In the genomic region with DNA sequence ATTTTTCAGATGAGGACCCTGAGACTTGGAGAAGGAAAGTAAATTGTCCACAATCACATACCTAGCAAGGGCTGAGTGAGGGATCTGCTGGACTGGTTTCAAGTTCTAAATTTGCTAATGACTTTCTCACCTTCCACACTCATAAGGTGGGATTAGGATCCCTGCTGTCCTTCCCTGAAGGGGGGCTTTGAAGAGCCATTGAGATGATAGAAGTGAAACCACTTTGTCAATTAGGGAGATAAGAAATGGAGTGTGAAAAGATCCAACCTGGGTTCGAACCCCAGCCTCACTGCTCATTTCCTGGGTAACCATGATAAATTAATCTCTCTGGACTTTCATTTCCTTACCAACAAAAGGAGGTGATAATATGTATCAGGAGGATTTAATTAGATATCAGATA, we compare ENCODE assay signal across 31 cellular contexts. TPM values are rescaled to one million over a fixed set of nuclear protein-coding genes. Genes with fewer than 3 reads are reported as not detected.
"Had no signal": no experiment of that assay in that cellular context is flagged by ENCODE, and none has a peak within 500 bp of the region (broad histone marks: within the 10 kb centered on the region; RNA-seq: fewer than 3 reads in every experiment).

No MANE protein-coding gene starts in this region.

- H3K36me3 ChIP-seq: stomach, suprapubic skin, thoracic aorta, thyroid gland, tibial artery, tibial nerve, transverse colon, upper lobe of left lung, upper lobe of right lung, uterus, vagina had no signal

- H3K4me3 Mint-ChIP-seq: stimulated activated effector memory CD8-positive, alpha-beta T cell treated with anti-CD3 and anti-CD28 coated beads, Interleukin-12 subunit alpha, Interleukin-12 subunit beta, amount 100 ng/mL, for 72 hours; stimulated activated memory B cell treated with anti-CD40 and anti-IgM and Interleukin-4, amounts not matched to agents 10 μg/mL and 1 μg/mL and 100 μg/mL, for 72 hours; stimulated activated naive B cell treated with anti-CD40 and anti-IgM and Interleukin-4, amounts not matched to agents 10 μg/mL and 1 μg/mL and 100 μg/mL, for 72 hours; stimulated activated naive CD8-positive, alpha-beta T cell treated with anti-CD3 and anti-CD28 coated beads, Interleukin-15, amount 100 ng/mL, for 72 hours; stimulated activated naive CD8-positive, alpha-beta T cell treated with anti-CD3 and anti-CD28 coated beads, Interleukin-15, Interleukin-2, amounts not matched to agents 100 ng/mL and 50 ng/mL, for 24 hours; type B pancreatic cell had no signal

- H3K9me3 Mint-ChIP-seq: stimulated activated naive CD8-positive, alpha-beta T cell treated with anti-CD3 and anti-CD28 coated beads, Interleukin-15, Interleukin-2, amounts not matched to agents 100 ng/mL and 50 ng/mL, for 24 hours had no signal

- H3K27me3 ChIP-seq: testis, thyroid gland, tibial artery, tibial nerve, upper lobe of left lung, uterus, vagina had no signal

- H3K4me1 ChIP-seq: stomach, suprapubic skin, testis, tibial artery, tibial nerve, transverse colon, upper lobe of left lung, upper lobe of right lung, uterus, vagina had no signal

- H3K4me1 Mint-ChIP-seq: stimulated activated effector memory CD8-positive, alpha-beta T cell treated with anti-CD3 and anti-CD28 coated beads, Interleukin-12 subunit alpha, Interleukin-12 subunit beta, amount 100 ng/mL, for 72 hours; stimulated activated memory B cell treated with anti-CD40 and anti-IgM and Interleukin-4, amounts not matched to agents 10 μg/mL and 1 μg/mL and 100 μg/mL, for 72 hours; stimulated activated naive B cell treated with anti-CD40 and anti-IgM and Interleukin-4, amounts not matched to agents 10 μg/mL and 1 μg/mL and 100 μg/mL, for 72 hours; stimulated activated naive CD8-positive, alpha-beta T cell treated with anti-CD3 and anti-CD28 coated beads, Interleukin-15, amount 100 ng/mL, for 72 hours had no signal

- H3K27ac Mint-ChIP-seq: stimulated activated effector memory CD8-positive, alpha-beta T cell treated with anti-CD3 and anti-CD28 coated beads, Interleukin-12 subunit alpha, Interleukin-12 subunit beta, amount 100 ng/mL, for 72 hours; stimulated activated memory B cell treated with anti-CD40 and anti-IgM and Interleukin-4, amounts not matched to agents 10 μg/mL and 1 μg/mL and 100 μg/mL, for 72 hours; stimulated activated naive B cell treated with anti-CD40 and anti-IgM and Interleukin-4, amounts not matched to agents 10 μg/mL and 1 μg/mL and 100 μg/mL, for 72 hours; stimulated activated naive CD8-positive, alpha-beta T cell treated with anti-CD3 and anti-CD28 coated beads, Interleukin-15, amount 100 ng/mL, for 72 hours; stimulated activated naive CD8-positive, alpha-beta T cell treated with anti-CD3 and anti-CD28 coated beads, Interleukin-15, Interleukin-2, amounts not matched to agents 100 ng/mL and 50 ng/mL, for 24 hours; type B pancreatic cell had no signal

- DNase-seq: stimulated activated CD4-positive, alpha-beta T cell treated with anti-CD3 and anti-CD28 coated beads, Interleukin-2, amount 100 ng/mL, for 48 hours; stimulated activated CD4-positive, alpha-beta T cell treated with anti-CD3 and anti-CD28 coated beads, Interleukin-4, amount 100 ng/mL, for 1 hour; stimulated activated CD4-positive, alpha-beta T cell treated with anti-CD3 and anti-CD28 coated beads, Interleukin-4, amount 100 ng/mL, for 24 hours; stimulated activated CD4-positive, alpha-beta T cell treated with anti-CD3 and anti-CD28 coated beads, Interleukin-4, amount 100 ng/mL, for 4 hours; stimulated activated CD8-positive, alpha-beta memory T cell treated with anti-CD3 and anti-CD28 coated beads, Interleukin-4, amount 100 ng/mL, for 48 hours; stimulated activated naive B cell treated with anti-CD40 and anti-IgM and Interleukin-4, amounts not matched to agents 10 μg/mL and 1 μg/mL and 100 μg/mL, for 72 hours; stimulated activated naive CD4-positive, alpha-beta T cell; stimulated activated naive CD4-positive, alpha-beta T cell treated with Interleukin-2 at 50 U/mL for 16 hours; stimulated activated naive CD8-positive, alpha-beta T cell treated with anti-CD3 and anti-CD28 coated beads, Interleukin-15, amount 100 ng/mL, for 72 hours; stimulated activated naive CD8-positive, alpha-beta T cell treated with anti-CD3 and anti-CD28 coated beads, Interleukin-15, Interleukin-2, amounts not matched to agents 100 U/mL and 50 U/mL, for 24 hours; stomach; substantia nigra; testis; thyroid gland; tibial artery; transverse colon; trophoblast cell; upper lobe of left lung; upper lobe of right lung; uterus had no signal

- ATAC-seq: stimulated activated effector memory CD8-positive, alpha-beta T cell treated with anti-CD3 and anti-CD28 coated beads, Interleukin-12 subunit alpha, Interleukin-12 subunit beta, amount 100 ng/mL, for 72 hours; stimulated activated memory B cell treated with anti-CD40 and anti-IgM and Interleukin-4, amounts not matched to agents 10 μg/mL and 1 μg/mL and 100 μg/mL, for 72 hours; stimulated activated naive B cell treated with anti-CD40 and anti-IgM and Interleukin-4, amounts not matched to agents 10 μg/mL and 1 μg/mL and 100 μg/mL, for 72 hours; stimulated activated naive CD8-positive, alpha-beta T cell treated with anti-CD3 and anti-CD28 coated beads, Interleukin-15, amount 100 ng/mL, for 72 hours; stimulated activated naive CD8-positive, alpha-beta T cell treated with anti-CD3 and anti-CD28 coated beads, Interleukin-15, Interleukin-2, amounts not matched to agents 100 U/mL and 50 U/mL, for 24 hours; upper lobe of right lung had no signal

- H3K4me3 ChIP-seq: stomach, suprapubic skin, testis, thoracic aorta, thyroid gland, tibial artery, tibial nerve, transverse colon, upper lobe of left lung, upper lobe of right lung, uterus, vagina had no signal

- H3K9me3 ChIP-seq: suprapubic skin, testis, thoracic aorta, thyroid gland, tibial artery, transverse colon, upper lobe of left lung, upper lobe of right lung, uterus, vagina had no signal

- H3K27ac ChIP-seq: stomach, suprapubic skin, testis, thoracic aorta, thyroid gland, tibial artery, tibial nerve, transverse colon, upper lobe of left lung, upper lobe of right lung, uterus, vagina had no signal

- H3K36me3 Mint-ChIP-seq: stimulated activated effector memory CD8-positive, alpha-beta T cell treated with anti-CD3 and anti-CD28 coated beads, Interleukin-12 subunit alpha, Interleukin-12 subunit beta, amount 100 ng/mL, for 72 hours; type B pancreatic cell had no signal

RNA-seq across cellular contexts. Expression of a gene that starts 32.7 kb away (rescaled TPM):
- total RNA-seq: subcutaneous adipose tissue, temporal lobe, tibial nerve, transverse colon, upper lobe of right lung, urinary bladder, uterus had no signal
- polyA plus RNA-seq: urinary bladder had no signal
